ENCODE assay signal across 20 cellular contexts in genomic region chr5:56429110-56429561, GRCh38.
DNase-seq lines count a peak whose midpoint lies in the region; ATAC-seq and TF ChIP-seq lines count a peak whose summit lies in the region.
"Had no signal": no experiment of that assay in that cellular context is flagged by ENCODE, and none has a peak within 500 bp of the region (broad histone marks: within the 10 kb centered on the region; RNA-seq: fewer than 3 reads in every experiment).

No MANE protein-coding gene starts in this region.

- H3K36me3 ChIP-seq in adrenal gland (replicated peaks in 1 of 2) (no peaks in the 10 kb centered on the region), suprapubic skin (no peaks in the 10 kb centered on the region)
- H3K36me3 ChIP-seq: ovary had no signal

- TF ChIP-seq CTCF in adrenal gland (IDR thresholded peaks at IDR 0.05), result no peak
- no peak for TF ChIP-seq CTCF in suprapubic skin (IDR thresholded peaks at IDR 0.05)

- no peaks in the 10 kb centered on the region for H3K4me1 ChIP-seq in adrenal gland (replicated peaks in 1 of 2)
- no peaks in the 10 kb centered on the region for H3K4me1 ChIP-seq in suprapubic skin
- H3K4me1 ChIP-seq: foreskin keratinocyte had no signal

- DNase-seq in DMS53 (lab: John Stamatoyannopoulos, UW) (peak; percentile 8), DMS53 treated with DMSO at 0.1 percent for 48 hours (lab: John Stamatoyannopoulos, UW; ENCODE audit: unreplicated experiment) (no peak), adrenal gland (peak in 4 of 7 donors; percentile 16 to 34 (median 21)), iris pigment epithelial cell (ENCODE audit: low read depth) (peak; percentile 83), sciatic nerve (ENCODE audit: low spot score) (no peak), HEK293T (ENCODE audit: extremely low spot score) (no peak), suprapubic skin (ENCODE audit: low spot score in 2 of 2) (no peak), 8988T (no peak)
- DNase-seq: activated CD4-positive, alpha-beta T cell treated with anti-CD3 and anti-CD28 coated beads for 1 hour; activated CD8-positive, alpha-beta memory T cell treated with anti-CD3 and anti-CD28 coated beads, Interleukin-2, amount 50 U/mL, for 4 hours; activated naive CD4-positive, alpha-beta T cell treated with anti-CD3 and anti-CD28 coated beads for 36 hours; foreskin keratinocyte; KG1; NCI-H187 treated with DMSO at 0.1 percent for 48 hours; NCI-H510A; ovary; stimulated activated CD4-positive, alpha-beta T cell treated with anti-CD3 and anti-CD28 coated beads, Interleukin-12 subunit alpha, Interleukin-12 subunit beta, amount 100 ng/mL, for 4 hours; T-helper 2 cell had no signal

- CTCF ChIA-PET in HEK293T (lab: Yijun Ruan, JAX), result no interaction called here

- no peak for TF ChIP-seq EP300 in suprapubic skin (IDR thresholded peaks at IDR 0.05)

- H3K9me3 ChIP-seq in adrenal gland (replicated peaks in 1 of 3) (no peaks in the 10 kb centered on the region), suprapubic skin (no peaks in the 10 kb centered on the region)
- H3K9me3 ChIP-seq: ovary had no signal

- peak; percentile 24 for ATAC-seq in sciatic nerve
- ATAC-seq: foreskin keratinocyte had no signal

- POLR2A ChIA-PET in HEK293T (lab: Yijun Ruan, JAX), result no interaction called here

- 75 to 86% (median 80%) methylated on average over 4 to 6 of the region's 6 CpGs for whole genome bisulfite sequencing in adrenal gland, 4 donors
- 79% methylated on average over 6 of the region's 6 CpGs for WGBS in suprapubic skin

- no peak overlapping the region for H3K4me3 ChIP-seq in adrenal gland
- H3K4me3 ChIP-seq in suprapubic skin, result no peak overlapping the region
- H3K4me3 ChIP-seq: ovary had no signal

- no peak overlapping the region for H3K27ac ChIP-seq in adrenal gland
- H3K27ac ChIP-seq in suprapubic skin, result no peak overlapping the region
- H3K27ac ChIP-seq: 22Rv1, C4-2B, foreskin keratinocyte, ovary had no signal

- H3K27me3 ChIP-seq in adrenal gland (no peaks in the 10 kb centered on the region), suprapubic skin (no peaks in the 10 kb centered on the region)
- H3K27me3 ChIP-seq: foreskin keratinocyte, ovary had no signal

- TF ChIP-seq POLR2A in adrenal gland (IDR thresholded peaks at IDR 0.05) (no peak), suprapubic skin (IDR thresholded peaks at IDR 0.05) (no peak)

- intact Hi-C loops in adrenal gland (cut with DNase I), result no loop called here
- intact Hi-C loops in sciatic nerve (cut with DNase I), result no loop called here

TF ChIP-seq in HEK293T, 16 proteins besides CTCF, POLR2A, EP300 and RAD21:
- no peak for TF ChIP-seq ZNF384 (IDR thresholded peaks at IDR 0.05)
- TF ChIP-seq SP1 (IDR thresholded peaks at IDR 0.05), result no peak
- TF ChIP-seq ELF4 (IDR thresholded peaks at IDR 0.05), result no peak
- no peak for TF ChIP-seq SUZ12 (IDR thresholded peaks at IDR 0.05)
- TF ChIP-seq CTBP1 (IDR thresholded peaks at IDR 0.05; ENCODE audit: borderline replicate concordance), result no peak
- no peak for TF ChIP-seq NFRKB (IDR thresholded peaks at IDR 0.05)
- TF ChIP-seq FOXM1 (IDR thresholded peaks at IDR 0.05; ENCODE audit: borderline replicate concordance), result no peak
- no peak for TF ChIP-seq HDGF (IDR thresholded peaks at IDR 0.05; ENCODE audit: borderline replicate concordance)
- TF ChIP-seq L3MBTL2 (conservative IDR thresholded peaks at IDR 0.05), result no peak
- TF ChIP-seq FOXK2 (IDR thresholded peaks at IDR 0.05), result no peak
- TF ChIP-seq TARDBP (IDR thresholded peaks at IDR 0.05), result no peak
- no peak for TF ChIP-seq ARNT (IDR thresholded peaks at IDR 0.05)
- no peak for TF ChIP-seq FOXA1 (IDR thresholded peaks at IDR 0.05)
- TF ChIP-seq LEF1 (IDR thresholded peaks at IDR 0.05; ENCODE audit: borderline replicate concordance), result no peak
- no peak for TF ChIP-seq PKNOX1 (IDR thresholded peaks at IDR 0.05)
- TF ChIP-seq BHLHE40 (IDR thresholded peaks at IDR 0.05; ENCODE audit: borderline replicate concordance), result no peak

Comparison
In these comparisons a context has a peak if more than half of its experiments do, and no peak if none do; other contexts are left out.
1. DNase-seq: peak in DMS53 (single experiment), adrenal gland (4 of 7) and iris pigment epithelial cell (single experiment); none in DMS53 treated with DMSO at 0.1 percent for 48 hours (single experiment), sciatic nerve (single experiment), HEK293T (single experiment), suprapubic skin (0 of 2) and 8988T (single experiment).